Comparison of ENCODE assay signal across 8 cellular contexts in genomic region chr12:6772331-6772695, GRCh38. TPM values are rescaled to one million over a fixed set of nuclear protein-coding genes. Genes with fewer than 3 reads are reported as not detected.
DNase-seq lines count a peak whose midpoint lies in the region; ATAC-seq, FAIRE-seq and TF ChIP-seq lines count a peak whose summit lies in the region.

TSS of gene LAG3 (plus strand) at chr12:6772520. CDS start at chr12:6772853, 333 bp downstream.

- H3K27me3 Mint-ChIP-seq in astrocyte (ENCODE audit: low read depth, unreplicated experiment) (peaks cover 28% of the 10 kb centered on the region), HFFc6 (ENCODE audit: insufficient read depth) (peaks cover 12% of the 10 kb centered on the region)

- DNase-seq in Right ventricle myocardium superior = no peak
- no peak for DNase-seq in cardiac septum (ENCODE audit: low spot score)
- DNase-seq in astrocyte (ENCODE audit: low read depth) = no peak
- DNase-seq in neuronal stem cell (ENCODE audit: low spot score) = no peak
- no peak for DNase-seq in hepatic stellate cell (ENCODE audit: low spot score)
- no peak for DNase-seq in cerebellar cortex (ENCODE audit: low spot score)
- no peak for DNase-seq in HFFc6
- no peak for DNase-seq in NCI-H2029 (lab: John Stamatoyannopoulos, UW)

- H3K9me3 Mint-ChIP-seq in astrocyte (ENCODE audit: unreplicated experiment) (no peaks in the 10 kb centered on the region), HFFc6 (no peaks in the 10 kb centered on the region)

- peaks cover 24% of the 10 kb centered on the region for H3K4me1 ChIP-seq in astrocyte (ENCODE audit: insufficient read depth, low read length)
- H3K4me1 ChIP-seq in neuronal stem cell (ENCODE audit: control insufficient read depth in 2 of 2, insufficient read depth in 1 of 2, low read depth in 1 of 2, low read length in 2 of 2) = peaks cover 27 to 38% of the 10 kb centered on the region in 2 donors

- H3K4me1 Mint-ChIP-seq in astrocyte (ENCODE audit: low read depth, unreplicated experiment) = peaks cover 15% of the 10 kb centered on the region
- H3K4me1 Mint-ChIP-seq in HFFc6 (ENCODE audit: low read depth) = peaks cover 29% of the 10 kb centered on the region

- H4K8ac ChIP-seq in neuronal stem cell (ENCODE audit: low read depth, low read length) = no peak within 1 kb of the TSS

- peaks cover 48% of the 10 kb centered on the region for H4K20me1 ChIP-seq in astrocyte (ENCODE audit: insufficient read depth, low read length)

- peak within 1 kb of the TSS; percentile 66 for H3K23ac ChIP-seq in neuronal stem cell (ENCODE audit: low read depth, low read length, poor library complexity)

- H3K79me2 ChIP-seq in astrocyte (ENCODE audit: insufficient read depth, low read length) = peaks cover 26% of the 10 kb centered on the region

- peak within 1 kb of the TSS; percentile 47 for H2BK12ac ChIP-seq in neuronal stem cell (ENCODE audit: low read length)

- H3K27ac Mint-ChIP-seq in astrocyte (ENCODE audit: unreplicated experiment) (no peak within 1 kb of the TSS), HFFc6 (no peak within 1 kb of the TSS)

- H3K27me3 ChIP-seq in astrocyte (ENCODE audit: insufficient read depth, low read length) = no peaks in the 10 kb centered on the region
- peaks cover 0 to 2% (median 0%) of the 10 kb centered on the region in 3 experiments for H3K27me3 ChIP-seq in neuronal stem cell (ENCODE audit: control insufficient read depth in 3 of 3, insufficient read depth in 3 of 3, low read depth in 1 of 3, low read length in 3 of 3)

- H2BK120ac ChIP-seq in neuronal stem cell (ENCODE audit: low read depth, low read length) = no peak within 1 kb of the TSS

- WGBS in neuronal stem cell (ENCODE audit: extremely low coverage in 2 of 2, insufficient read length in 2 of 2, insufficient replicate concordance in 1 of 2), 2 donors = no CpG with 5 or more reads among the region's 15 CpGs

- ATAC-seq in Right ventricle myocardium superior (ENCODE audit: poor library complexity) = peak; percentile 10

- H3K18ac ChIP-seq in neuronal stem cell (ENCODE audit: low read length) = peak within 1 kb of the TSS; percentile 82

- peak within 1 kb of the TSS; percentile 46 for H3K4me3 Mint-ChIP-seq in astrocyte (ENCODE audit: unreplicated experiment)
- H3K4me3 Mint-ChIP-seq in HFFc6 = no peak within 1 kb of the TSS

- no peak within 1 kb of the TSS for H3K27ac ChIP-seq in astrocyte (ENCODE audit: low read depth, low read length)
- peak within 1 kb of the TSS; percentile 25 for H3K27ac ChIP-seq in neuronal stem cell (replicated peaks; ENCODE audit: low read length)

- no peak within 1 kb of the TSS for H4K91ac ChIP-seq in neuronal stem cell (ENCODE audit: low read depth, low read length, poor library complexity)

- H3K4me2 ChIP-seq in astrocyte (ENCODE audit: low read length) = peak within 1 kb of the TSS; percentile 30
- peak within 1 kb of the TSS; percentile 35 for H3K4me2 ChIP-seq in neuronal stem cell (ENCODE audit: insufficient read depth, low read length, poor library complexity, severe bottlenecking)

- H3K36me3 Mint-ChIP-seq in astrocyte (ENCODE audit: low read depth, unreplicated experiment) (peaks cover 33% of the 10 kb centered on the region), HFFc6 (ENCODE audit: low read depth) (peaks cover 5% of the 10 kb centered on the region)

- no peak within 1 kb of the TSS for H3K14ac ChIP-seq in neuronal stem cell (ENCODE audit: low read length)

- TF ChIP-seq CTCF in astrocyte (IDR thresholded peaks at IDR 0.05; ENCODE audit: insufficient read depth, low read depth, low read length) = no peak
- TF ChIP-seq CTCF in HFFc6 (IDR thresholded peaks at IDR 0.05) = no peak

- H2AK5ac ChIP-seq in neuronal stem cell (ENCODE audit: low read depth, low read length) = peak within 1 kb of the TSS; percentile 69

- no peak within 1 kb of the TSS for H3K4me3 ChIP-seq in astrocyte (ENCODE audit: insufficient read depth, low read depth, low read length)
- no peak within 1 kb of the TSS for H3K4me3 ChIP-seq in neuronal stem cell (ENCODE audit: low read length in 2 of 2)

- H3K36me3 ChIP-seq in astrocyte (ENCODE audit: insufficient read depth, low read length) (peaks cover 20% of the 10 kb centered on the region), neuronal stem cell (replicated peaks in 1 of 2; ENCODE audit: control insufficient read depth in 2 of 2, insufficient read depth in 2 of 2, low read length in 2 of 2) (peaks cover 41 to 76% of the 10 kb centered on the region in 2 donors)

- peak within 1 kb of the TSS; percentile 9 for H2BK5ac ChIP-seq in neuronal stem cell (ENCODE audit: low read length)

- intact Hi-C loops in Right ventricle myocardium superior (cut with DNase I) = no loop called here
- intact Hi-C loops in cardiac septum (cut with DNase I) = no loop called here

- no peak for FAIRE-seq in astrocyte (lab: Jason Lieb, UNC)

- H2AFZ ChIP-seq in astrocyte (ENCODE audit: low read depth, low read length) = no peak within 1 kb of the TSS
- H2AFZ ChIP-seq in neuronal stem cell (ENCODE audit: low read length) = no peak within 1 kb of the TSS

- no peak within 1 kb of the TSS for H2BK15ac ChIP-seq in neuronal stem cell (ENCODE audit: low read length)

- no peaks in the 10 kb centered on the region for H3K9me3 ChIP-seq in astrocyte (ENCODE audit: insufficient read depth, low read depth, low read length)
- peaks cover 0 to 4% of the 10 kb centered on the region in 2 donors for H3K9me3 ChIP-seq in neuronal stem cell (replicated peaks in 1 of 2; ENCODE audit: control insufficient read depth in 2 of 2, insufficient read depth in 1 of 2, low read depth in 1 of 2, low read length in 2 of 2)

- H3K79me1 ChIP-seq in neuronal stem cell (ENCODE audit: low read depth, low read length) = peaks cover 8% of the 10 kb centered on the region

- H3K9ac ChIP-seq in astrocyte (ENCODE audit: low read length) (no peak within 1 kb of the TSS), neuronal stem cell (ENCODE audit: low read depth, low read length, poor library complexity) (peak within 1 kb of the TSS; percentile 82)

- no peak within 1 kb of the TSS for H3K4ac ChIP-seq in neuronal stem cell (ENCODE audit: low read length)

RNA-seq across cellular contexts. Expression of gene LAG3, which starts in this region (rescaled TPM):
- total RNA-seq in Right ventricle myocardium superior (0.22 TPM), cardiac septum (0.57 TPM), astrocyte (2.0 TPM in 2 replicates)
- polyA plus RNA-seq in neuronal stem cell (2013, experiment 1 of 2) = 4.6 TPM
- polyA plus RNA-seq in neuronal stem cell (2013, experiment 2 of 2) = 4.9 TPM
- under 1 TPM; 0.15 to 0.64 (median 0.50) TPM for total RNA-seq in HFFc6 (2021; fragmentation: NEBNext Ultra II Directional; extraction: Animal tissue kit (Norgen Biotek cat#: 25700))

Comparison
In these comparisons a context has a peak if more than half of its experiments do, and no peak if none do; other contexts are left out.
1. Peak in ATAC-seq in Right ventricle myocardium superior; RNA of the gene not detected or under 1 TPM.